13 cellular contexts compared by ENCODE assay signal in genomic region chr4:36402008-36402758, GRCh38.
DNase-seq lines count a peak whose midpoint lies in the region; ATAC-seq lines count a peak whose summit lies in the region.
"Had no signal": no experiment of that assay in that cellular context is flagged by ENCODE, and none has a peak within 500 bp of the region (broad histone marks: within the 10 kb centered on the region; RNA-seq: fewer than 3 reads in every experiment).

No MANE protein-coding gene starts in this region.

- H3K27me3 Mint-ChIP-seq in activated T-cell treated with anti-CD3 and anti-CD28 coated beads, Interleukin-2, amount 50 U/mL, for 72 hours (ENCODE audit: low read depth): peaks cover 11% of the 10 kb centered on the region
- H3K27me3 Mint-ChIP-seq in activated T-helper 17 cell treated with anti-CD3 and anti-CD28 coated beads, Interleukin-2, amount 50 U/mL, for 72 hours: peaks cover 3% of the 10 kb centered on the region
- H3K27me3 Mint-ChIP-seq in natural killer cell treated with Interleukin-12 subunit alpha and Interleukin-12 subunit beta and Interleukin-15 and Interleukin-18, amount 100 ng/mL, for 72 hours: peaks cover 13 to 20% of the 10 kb centered on the region in 2 donors

- H3K4me3 Mint-ChIP-seq in activated T-cell treated with anti-CD3 and anti-CD28 coated beads, Interleukin-2, amount 50 U/mL, for 72 hours: no peak overlapping the region
- H3K4me3 Mint-ChIP-seq in activated T-helper 17 cell treated with anti-CD3 and anti-CD28 coated beads, Interleukin-2, amount 50 U/mL, for 72 hours: peak overlapping the region; percentile 33
- H3K4me3 Mint-ChIP-seq in natural killer cell treated with Interleukin-12 subunit alpha and Interleukin-12 subunit beta and Interleukin-15 and Interleukin-18, amount 100 ng/mL, for 72 hours: no peak overlapping the region

- H3K9me3 Mint-ChIP-seq in activated T-cell treated with anti-CD3 and anti-CD28 coated beads, Interleukin-2, amount 50 U/mL, for 72 hours: peaks cover 3 to 8% of the 10 kb centered on the region in 2 donors
- H3K9me3 Mint-ChIP-seq in activated T-helper 17 cell treated with anti-CD3 and anti-CD28 coated beads, Interleukin-2, amount 50 U/mL, for 72 hours: peaks cover 11% of the 10 kb centered on the region
- peaks cover 4% of the 10 kb centered on the region for H3K9me3 Mint-ChIP-seq in natural killer cell treated with Interleukin-12 subunit alpha and Interleukin-12 subunit beta and Interleukin-15 and Interleukin-18, amount 100 ng/mL, for 72 hours

- no peak overlapping the region for H3K27ac Mint-ChIP-seq in activated T-cell treated with anti-CD3 and anti-CD28 coated beads, Interleukin-2, amount 50 U/mL, for 72 hours
- H3K27ac Mint-ChIP-seq in activated T-helper 17 cell treated with anti-CD3 and anti-CD28 coated beads, Interleukin-2, amount 50 U/mL, for 72 hours: peak overlapping the region; percentile 76
- H3K27ac Mint-ChIP-seq in natural killer cell treated with Interleukin-12 subunit alpha and Interleukin-12 subunit beta and Interleukin-15 and Interleukin-18, amount 100 ng/mL, for 72 hours: peak overlapping the region in 1 of 2 donors; percentile 14

- H3K4me1 Mint-ChIP-seq in activated T-cell treated with anti-CD3 and anti-CD28 coated beads, Interleukin-2, amount 50 U/mL, for 72 hours (ENCODE audit: low read depth): peaks cover 6% of the 10 kb centered on the region
- H3K4me1 Mint-ChIP-seq in activated T-helper 17 cell treated with anti-CD3 and anti-CD28 coated beads, Interleukin-2, amount 50 U/mL, for 72 hours: peaks cover 20% of the 10 kb centered on the region
- peaks cover 0 to 6% of the 10 kb centered on the region in 2 donors for H3K4me1 Mint-ChIP-seq in natural killer cell treated with Interleukin-12 subunit alpha and Interleukin-12 subunit beta and Interleukin-15 and Interleukin-18, amount 100 ng/mL, for 72 hours (ENCODE audit: low read depth in 2 of 2)

- no peak for ATAC-seq in activated T-cell treated with anti-CD3 and anti-CD28 coated beads, Interleukin-2, amount 50 U/mL, for 72 hours (replicated peaks in 1 of 2)
- peak; percentile 83 for ATAC-seq in activated T-helper 17 cell treated with anti-CD3 and anti-CD28 coated beads, Interleukin-2, amount 50 U/mL, for 72 hours (replicated peaks)
- ATAC-seq in natural killer cell treated with Interleukin-12 subunit alpha and Interleukin-12 subunit beta and Interleukin-15 and Interleukin-18, amount 100 ng/mL, for 72 hours: no peak
- ATAC-seq in HG03045 (IDR thresholded peaks at IDR 0.05; ENCODE audit: unreplicated experiment): no peak
- ATAC-seq: PC-3 had no signal

- peaks cover 7 to 11% of the 10 kb centered on the region in 2 donors for H3K36me3 Mint-ChIP-seq in activated T-cell treated with anti-CD3 and anti-CD28 coated beads, Interleukin-2, amount 50 U/mL, for 72 hours (ENCODE audit: insufficient read depth in 2 of 2)
- H3K36me3 Mint-ChIP-seq in activated T-helper 17 cell treated with anti-CD3 and anti-CD28 coated beads, Interleukin-2, amount 50 U/mL, for 72 hours (ENCODE audit: low read depth): no peaks in the 10 kb centered on the region
- H3K36me3 Mint-ChIP-seq in natural killer cell treated with Interleukin-12 subunit alpha and Interleukin-12 subunit beta and Interleukin-15 and Interleukin-18, amount 100 ng/mL, for 72 hours: no peaks in the 10 kb centered on the region

- peak; percentile 1 for DNase-seq in activated T-cell treated with anti-CD3 and anti-CD28 coated beads for 4 hours
- DNase-seq in activated T-cell treated with anti-CD3 and anti-CD28 coated beads, Interleukin-2, amount 50 U/mL, for 72 hours: no peak
- peak; percentile 8 for DNase-seq in stimulated activated naive CD4-positive, alpha-beta T cell treated with Interleukin-2 at 50 U/mL for 16 hours (lab: John Stamatoyannopoulos, UW)
- DNase-seq in stimulated activated naive CD4-positive, alpha-beta T cell (lab: John Stamatoyannopoulos, UW): no peak
- no peak for DNase-seq in natural killer cell treated with Interleukin-12 subunit alpha and Interleukin-12 subunit beta and Interleukin-15 and Interleukin-18, amount 100 ng/mL, for 72 hours (ENCODE audit: low spot score)
- DNase-seq: DND-41, KBM-7, NCI-H1436, NCI-H2029, NCI-H510A, PC-3 had no signal

Comparison
In these comparisons a context has a peak if more than half of its experiments do, and no peak if none do; other contexts are left out.
1. DNase-seq: peak in activated T-cell treated with anti-CD3 and anti-CD28 coated beads for 4 hours (single experiment) and stimulated activated naive CD4-positive, alpha-beta T cell treated with Interleukin-2 at 50 U/mL for 16 hours (single experiment); none in activated T-cell treated with anti-CD3 and anti-CD28 coated beads, Interleukin-2, amount 50 U/mL, for 72 hours (0 of 2), stimulated activated naive CD4-positive, alpha-beta T cell (0 of 6) and natural killer cell treated with Interleukin-12 subunit alpha and Interleukin-12 subunit beta and Interleukin-15 and Interleukin-18, amount 100 ng/mL, for 72 hours (single experiment).